27 cellular contexts compared by ENCODE assay signal in genomic region chr13:82720961-82721360, GRCh38.
"Had no signal": no experiment of that assay in that cellular context is flagged by ENCODE, and none has a peak within 500 bp of the region (broad histone marks: within the 10 kb centered on the region; RNA-seq: fewer than 3 reads in every experiment).

No MANE protein-coding gene starts in this region.

- H3K4me1 ChIP-seq: stomach, suprapubic skin, testis, thyroid gland, tibial artery, transverse colon, upper lobe of left lung, upper lobe of right lung, uterus, vagina had no signal

- H3K9me3 ChIP-seq: stomach, suprapubic skin, testis, thoracic aorta, thyroid gland, tibial artery, tibial nerve, upper lobe of left lung, upper lobe of right lung, uterus, vagina had no signal

- H3K36me3 ChIP-seq: stomach, suprapubic skin, thoracic aorta, thyroid gland, tibial artery, tibial nerve, transverse colon, upper lobe of left lung, upper lobe of right lung, uterus, vagina had no signal

- DNase-seq: stimulated activated CD4-positive, alpha-beta T cell treated with anti-CD3 and anti-CD28 coated beads, Interleukin-2, amount 100 ng/mL, for 48 hours; stimulated activated CD4-positive, alpha-beta T cell treated with anti-CD3 and anti-CD28 coated beads, Interleukin-4, amount 100 ng/mL, for 1 hour; stimulated activated CD4-positive, alpha-beta T cell treated with anti-CD3 and anti-CD28 coated beads, Interleukin-4, amount 100 ng/mL, for 24 hours; stimulated activated CD4-positive, alpha-beta T cell treated with anti-CD3 and anti-CD28 coated beads, Interleukin-4, amount 100 ng/mL, for 4 hours; stimulated activated CD8-positive, alpha-beta memory T cell treated with anti-CD3 and anti-CD28 coated beads, Interleukin-4, amount 100 ng/mL, for 48 hours; stimulated activated naive B cell treated with anti-CD40 and anti-IgM and Interleukin-4, amounts not matched to agents 10 μg/mL and 1 μg/mL and 100 μg/mL, for 72 hours; stimulated activated naive CD4-positive, alpha-beta T cell; stimulated activated naive CD4-positive, alpha-beta T cell treated with Interleukin-2 at 50 U/mL for 16 hours; stimulated activated naive CD8-positive, alpha-beta T cell treated with anti-CD3 and anti-CD28 coated beads, Interleukin-15, amount 100 ng/mL, for 72 hours; stimulated activated naive CD8-positive, alpha-beta T cell treated with anti-CD3 and anti-CD28 coated beads, Interleukin-15, Interleukin-2, amounts not matched to agents 100 U/mL and 50 U/mL, for 24 hours; stomach; substantia nigra; testis; thyroid gland; tibial artery; transverse colon; trophoblast cell; upper lobe of left lung; upper lobe of right lung; uterus had no signal

- H3K27ac ChIP-seq: stomach, suprapubic skin, testis, thoracic aorta, thyroid gland, tibial artery, tibial nerve, transverse colon, upper lobe of left lung, upper lobe of right lung, uterus, vagina had no signal

- H3K27me3 ChIP-seq: stomach, suprapubic skin, testis, thyroid gland, tibial artery, tibial nerve, transverse colon, upper lobe of left lung, upper lobe of right lung, uterus, vagina had no signal

- FAIRE-seq: urothelium cell line had no signal

- ATAC-seq: stimulated activated effector memory CD8-positive, alpha-beta T cell treated with anti-CD3 and anti-CD28 coated beads, Interleukin-12 subunit alpha, Interleukin-12 subunit beta, amount 100 ng/mL, for 72 hours; stimulated activated memory B cell treated with anti-CD40 and anti-IgM and Interleukin-4, amounts not matched to agents 10 μg/mL and 1 μg/mL and 100 μg/mL, for 72 hours; stimulated activated naive B cell treated with anti-CD40 and anti-IgM and Interleukin-4, amounts not matched to agents 10 μg/mL and 1 μg/mL and 100 μg/mL, for 72 hours; stimulated activated naive CD8-positive, alpha-beta T cell treated with anti-CD3 and anti-CD28 coated beads, Interleukin-15, amount 100 ng/mL, for 72 hours; stimulated activated naive CD8-positive, alpha-beta T cell treated with anti-CD3 and anti-CD28 coated beads, Interleukin-15, Interleukin-2, amounts not matched to agents 100 U/mL and 50 U/mL, for 24 hours; upper lobe of right lung had no signal

- H3K4me3 ChIP-seq: stomach, suprapubic skin, testis, thoracic aorta, thyroid gland, tibial artery, tibial nerve, transverse colon, upper lobe of left lung, upper lobe of right lung, uterus, vagina had no signal
